ENCODE assay signal across 1 cellular context in genomic region chr2:199624958-199625357, GRCh38.
TF ChIP-seq lines count a peak whose summit lies in the region.

No MANE protein-coding gene starts in this region.

TF ChIP-seq in GM23338, 12 proteins besides CTCF, POLR2A, EP300 and RAD21 (continued from another document):
- TF ChIP-seq REST (IDR thresholded peaks at IDR 0.05; ENCODE audit: unreplicated experiment) (no peak), JUNB (IDR thresholded peaks at IDR 0.05; ENCODE audit: unreplicated experiment) (no peak), ZNF331 (CRISPR knock-in tag; IDR thresholded peaks at IDR 0.05; ENCODE audit: low read depth) (no peak), ETS1 (IDR thresholded peaks at IDR 0.05) (no peak), POLR2AphosphoS5 (IDR thresholded peaks at IDR 0.05; ENCODE audit: low read depth) (no peak), EZH2 (IDR thresholded peaks at IDR 0.05; ENCODE audit: low read depth, unreplicated experiment) (no peak), NANOG (IDR thresholded peaks at IDR 0.05; ENCODE audit: borderline replicate concordance) (no peak), ZNF462 (CRISPR knock-in tag; IDR thresholded peaks at IDR 0.05) (no peak)
